Comparison of ENCODE assay signal across 23 cellular contexts in the genomic region with DNA sequence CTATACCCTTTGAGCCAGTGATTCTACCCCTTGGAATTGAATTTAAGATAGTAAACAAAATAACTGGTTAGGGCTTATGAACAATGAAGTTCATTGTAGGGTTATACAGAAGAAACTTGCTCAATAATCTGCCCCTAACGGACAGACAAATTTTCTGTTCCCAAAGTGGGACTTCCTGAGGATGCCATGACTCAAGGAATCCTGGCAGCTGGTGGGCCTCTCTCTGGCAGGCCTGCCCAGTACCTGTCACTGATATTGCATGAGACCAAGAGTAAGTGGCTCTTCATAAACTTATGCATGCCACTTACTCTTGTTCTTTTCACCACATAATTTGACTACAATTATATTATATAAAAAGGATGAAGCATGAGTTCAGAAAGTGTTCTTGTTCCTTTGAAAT. TPM values are rescaled to one million over a fixed set of nuclear protein-coding genes. Genes with fewer than 3 reads are reported as not detected.
"Had no signal": no experiment of that assay in that cellular context is flagged by ENCODE, and none has a peak within 500 bp of the region (broad histone marks: within the 10 kb centered on the region; RNA-seq: fewer than 3 reads in every experiment).

No MANE protein-coding gene starts in this region.

- H3K9me3 ChIP-seq: ascending aorta, colonic mucosa, lower lobe of right lung, right lobe of liver, stomach, suprapubic skin, transverse colon, uterus had no signal

- H3K4me3 ChIP-seq: ascending aorta, colonic mucosa, lower lobe of right lung, right lobe of liver, stomach, suprapubic skin, transverse colon, uterus had no signal

- H3K9me3 Mint-ChIP-seq: naive B cell; stimulated activated memory B cell treated with anti-CD40 and anti-IgM and Interleukin-4, amounts not matched to agents 10 μg/mL and 1 μg/mL and 100 μg/mL, for 72 hours; T-helper 1 cell treated with Interleukin-12 subunit alpha and Interleukin-12 subunit beta and Interleukin-4 antibody, amounts not matched to agents 30 μg/mL and 1 μg/mL, for 36 hours had no signal

- H3K4me1 Mint-ChIP-seq: naive B cell had no signal

- H3K27ac ChIP-seq: ascending aorta, brain microvascular endothelial cell, colonic mucosa, foreskin keratinocyte, lower lobe of right lung, parathyroid adenoma, right lobe of liver, stomach, suprapubic skin, transverse colon, uterus had no signal

- DNase-seq: activated CD4-positive, alpha-beta T cell treated with anti-CD3 and anti-CD28 coated beads, Interleukin-2, amount 10 ng/mL, durations not matched to agents 7 days and 5 days; activated CD8-positive, alpha-beta memory T cell treated with anti-CD3 and anti-CD28 coated beads, Interleukin-2, amount 10 ng/mL, durations not matched to agents 7 days and 5 days; activated CD8-positive, alpha-beta T cell treated with anti-CD3 and anti-CD28 coated beads for 36 hours; activated T-cell treated with anti-CD3 and anti-CD28 coated beads for 4 hours; brain microvascular endothelial cell; colonic mucosa; foreskin keratinocyte; islet precursor cell; left cardiac atrium; lower lobe of right lung; naive B cell; nucleus accumbens; right lobe of liver; small intestine; stomach; transverse colon; uterus had no signal

- H3K4me3 Mint-ChIP-seq: activated CD4-positive, alpha-beta T cell treated with anti-CD3 and anti-CD28 coated beads, Interleukin-2, amount 10 ng/mL, durations not matched to agents 7 days and 5 days; activated CD8-positive, alpha-beta memory T cell treated with anti-CD3 and anti-CD28 coated beads, Interleukin-2, amount 10 ng/mL, durations not matched to agents 7 days and 5 days; activated CD8-positive, alpha-beta T cell treated with anti-CD3 and anti-CD28 coated beads for 36 hours; naive B cell; stimulated activated memory B cell treated with anti-CD40 and anti-IgM and Interleukin-4, amounts not matched to agents 10 μg/mL and 1 μg/mL and 100 μg/mL, for 72 hours; T-helper 1 cell treated with Interleukin-12 subunit alpha and Interleukin-12 subunit beta and Interleukin-4 antibody, amounts not matched to agents 30 μg/mL and 1 μg/mL, for 36 hours had no signal

- H3K27ac Mint-ChIP-seq: activated CD4-positive, alpha-beta T cell treated with anti-CD3 and anti-CD28 coated beads, Interleukin-2, amount 10 ng/mL, durations not matched to agents 7 days and 5 days; activated CD8-positive, alpha-beta T cell treated with anti-CD3 and anti-CD28 coated beads for 36 hours; activated naive CD4-positive, alpha-beta T cell treated with anti-CD3 and anti-CD28 coated beads, Interleukin-2, amount 50 U/mL, for 72 hours; naive B cell; stimulated activated memory B cell treated with anti-CD40 and anti-IgM and Interleukin-4, amounts not matched to agents 10 μg/mL and 1 μg/mL and 100 μg/mL, for 72 hours; T-helper 1 cell treated with Interleukin-12 subunit alpha and Interleukin-12 subunit beta and Interleukin-4 antibody, amounts not matched to agents 30 μg/mL and 1 μg/mL, for 36 hours had no signal

- H3K27me3 Mint-ChIP-seq: activated CD4-positive, alpha-beta T cell treated with anti-CD3 and anti-CD28 coated beads, Interleukin-2, amount 10 ng/mL, durations not matched to agents 7 days and 5 days; activated CD8-positive, alpha-beta memory T cell treated with anti-CD3 and anti-CD28 coated beads, Interleukin-2, amount 10 ng/mL, durations not matched to agents 7 days and 5 days; activated CD8-positive, alpha-beta T cell treated with anti-CD3 and anti-CD28 coated beads for 36 hours; stimulated activated memory B cell treated with anti-CD40 and anti-IgM and Interleukin-4, amounts not matched to agents 10 μg/mL and 1 μg/mL and 100 μg/mL, for 72 hours had no signal

- H3K27me3 ChIP-seq: ascending aorta, brain microvascular endothelial cell, colonic mucosa, right lobe of liver, stomach, suprapubic skin, transverse colon, uterus had no signal

- ATAC-seq: activated CD8-positive, alpha-beta memory T cell treated with anti-CD3 and anti-CD28 coated beads, Interleukin-2, amount 10 ng/mL, durations not matched to agents 7 days and 5 days; activated CD8-positive, alpha-beta T cell treated with anti-CD3 and anti-CD28 coated beads for 36 hours; activated naive CD4-positive, alpha-beta T cell treated with anti-CD3 and anti-CD28 coated beads, Interleukin-2, amount 50 U/mL, for 72 hours; foreskin keratinocyte; lower lobe of right lung; right lobe of liver; stimulated activated memory B cell treated with anti-CD40 and anti-IgM and Interleukin-4, amounts not matched to agents 10 μg/mL and 1 μg/mL and 100 μg/mL, for 72 hours had no signal

- H3K36me3 Mint-ChIP-seq: naive B cell; stimulated activated memory B cell treated with anti-CD40 and anti-IgM and Interleukin-4, amounts not matched to agents 10 μg/mL and 1 μg/mL and 100 μg/mL, for 72 hours had no signal

RNA-seq across cellular contexts. Expression of a gene that starts 41.5 kb away (rescaled TPM):
- total RNA-seq: foreskin keratinocyte had no signal
- polyA plus RNA-seq: foreskin keratinocyte had no signal
